10 cellular contexts compared by ENCODE assay signal in the genomic region with DNA sequence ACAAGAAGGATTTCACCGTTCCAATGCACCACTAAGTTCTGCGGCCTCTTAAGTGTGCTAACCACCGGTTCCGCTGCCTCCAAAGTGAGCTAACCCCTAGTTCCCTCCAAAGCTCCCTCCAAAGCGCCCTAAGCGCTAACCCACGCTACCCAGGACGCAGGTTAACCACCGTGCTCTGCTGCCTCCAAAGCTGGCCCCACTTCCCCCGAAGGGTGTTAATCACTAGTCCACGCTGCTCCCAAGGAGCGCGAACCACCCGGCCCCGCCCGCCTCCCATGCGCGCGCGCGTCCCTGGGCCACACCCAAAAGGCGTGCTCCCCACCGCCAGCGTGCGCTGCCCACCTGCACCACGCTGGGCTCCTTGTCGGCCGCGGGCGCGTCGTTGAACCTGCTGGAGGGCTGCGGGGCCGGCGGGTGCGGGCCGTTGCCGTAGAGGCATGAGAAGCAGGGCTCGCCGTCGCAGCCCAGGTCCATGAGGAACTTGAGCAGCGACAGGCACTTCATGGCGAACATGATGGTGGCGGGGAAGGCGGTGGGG. TPM values are rescaled to one million over a fixed set of nuclear protein-coding genes. Genes with fewer than 3 reads are reported as not detected.
DNase-seq lines count a peak whose midpoint lies in the region; ATAC-seq, FAIRE-seq and TF ChIP-seq lines count a peak whose summit lies in the region.
"Had no signal": no experiment of that assay in that cellular context is flagged by ENCODE, and none has a peak within 500 bp of the region (broad histone marks: within the 10 kb centered on the region; RNA-seq: fewer than 3 reads in every experiment).

No MANE protein-coding gene starts in this region.

- POLR2A ChIA-PET in CD8-positive, alpha-beta memory T cell (lab: Charles Lee) = interaction anchor here (1.5 to 3.3 kb wide), 5 partner anchors 25 to 66 kb away, joined by 4 to 21 read pairs (median 8); no protein-coding TSS in a partner anchor
- POLR2A ChIA-PET in endothelial cell of umbilical vein (lab: Charles Lee) = no interaction called here

- H3K79me2 ChIP-seq in endothelial cell of umbilical vein (ENCODE audit: control insufficient read depth, insufficient read depth, low read length) = no peaks in the 10 kb centered on the region
- no peaks in the 10 kb centered on the region for H3K79me2 ChIP-seq in osteoblast (ENCODE audit: insufficient read depth, low read length)

- H3K27ac Mint-ChIP-seq in CD8-positive, alpha-beta memory T cell = no peak overlapping the region

- H2AFZ ChIP-seq in endothelial cell of umbilical vein (ENCODE audit: low read depth, low read length) (peak overlapping the region; percentile 78), osteoblast (ENCODE audit: low read length) (no peak overlapping the region)

- H3K4me1 Mint-ChIP-seq in CD8-positive, alpha-beta memory T cell = peaks cover 5 to 21% (median 6%) of the 10 kb centered on the region in 3 donors

- no peaks in the 10 kb centered on the region for H3K27me3 ChIP-seq in CD8-positive, alpha-beta memory T cell (ENCODE audit: insufficient read depth, low read length, poor library complexity, severe bottlenecking)
- H3K27me3 ChIP-seq in endothelial cell of umbilical vein (ENCODE audit: control insufficient read depth in 2 of 2, insufficient read depth in 2 of 2, low read length in 2 of 2) (peaks cover 0 to 3% of the 10 kb centered on the region in 2 experiments), osteoblast (ENCODE audit: insufficient read depth, low read length) (peaks cover 35% of the 10 kb centered on the region), transverse colon (peaks cover 10% of the 10 kb centered on the region), BE2C (no peaks in the 10 kb centered on the region)
- H3K27me3 ChIP-seq: ovary had no signal

- peaks cover 0 to 68% (median 11%) of the 10 kb centered on the region in 3 donors for H3K36me3 Mint-ChIP-seq in CD8-positive, alpha-beta memory T cell

- TF ChIP-seq CTCF in endothelial cell of umbilical vein (IDR thresholded peaks at IDR 0.05; ENCODE audit: extremely low read depth in 1 of 2, insufficient read depth in 1 of 2, low read depth in 1 of 2, low read length in 2 of 2) (no peak), osteoblast (IDR thresholded peaks at IDR 0.05; ENCODE audit: extremely low read depth, low read depth, low read length) (no peak), transverse colon (IDR thresholded peaks at IDR 0.05) (no peak), BE2C (IDR thresholded peaks at IDR 0.05; ENCODE audit: low read depth, low read length) (no peak)

- dilution Hi-C loops in endothelial cell of umbilical vein (cut with MboI; ENCODE audit: extremely low pct_ligation_motif_present, low sequenced_read_pairs) = no loop called here

- DNase-seq in CD8-positive, alpha-beta memory T cell = no peak
- DNase-seq in MV-4-11 (lab: John Stamatoyannopoulos, UW) (peak; percentile 27), endothelial cell of umbilical vein (ENCODE audit: low read depth, low spot score) (no peak), osteoblast (ENCODE audit: insufficient read length, low spot score, missing footprints) (peak; percentile 58), transverse colon (no peak), BE2C (no peak), T1000 (lab: John Stamatoyannopoulos, UW) (no peak)

- no peak for FAIRE-seq in endothelial cell of umbilical vein (lab: Jason Lieb, UNC)

- H3K4me3 ChIP-seq in CD8-positive, alpha-beta memory T cell (ENCODE audit: low read length) = no peak overlapping the region
- no peak overlapping the region for H3K4me3 ChIP-seq in endothelial cell of umbilical vein (replicated peaks in 1 of 3; ENCODE audit: insufficient read depth in 1 of 3, low read depth in 1 of 3, low read length in 3 of 3)
- no peak overlapping the region for H3K4me3 ChIP-seq in osteoblast (ENCODE audit: insufficient read depth, low read length)
- peak overlapping the region in 2 of 4 donors; percentile 23 to 37 for H3K4me3 ChIP-seq in transverse colon
- H3K4me3 ChIP-seq in BE2C (ENCODE audit: low read depth, low read length) = no peak overlapping the region

- in situ Hi-C loops in transverse colon (cut with MboI; ENCODE audit: low pct_ligation_motif_present in 1 of 4, low pct_unique_long_range_greater_than_20kb in 1 of 4, low sequenced_read_pairs in 3 of 4) = loop anchor here in 1 of 4 donors (5.0 kb wide), 1 partner anchor 63 kb away; no protein-coding TSS in a partner anchor

- H3K9me1 ChIP-seq in endothelial cell of umbilical vein (replicated peaks; ENCODE audit: control insufficient read depth, extremely low read depth, insufficient read depth, low read length) = no peaks in the 10 kb centered on the region

- H3K9me3 Mint-ChIP-seq in CD8-positive, alpha-beta memory T cell = no peaks in the 10 kb centered on the region

- H3K4me2 ChIP-seq in endothelial cell of umbilical vein (ENCODE audit: insufficient read depth, low read length) = no peak overlapping the region
- no peak overlapping the region for H3K4me2 ChIP-seq in osteoblast (ENCODE audit: insufficient read depth, low read length)

- BruUV-seq in endothelial cell of umbilical vein (replicated peaks; lab: Mats Ljungman, UMichigan) = no TSS peak

- CTCF ChIA-PET in CD8-positive, alpha-beta memory T cell (lab: Charles Lee) = interaction anchor here (1.2 to 21.3 kb wide), 17 partner anchors 12 to 733 kb away, joined by 3 to 945 read pairs (median 18); a partner anchor contains a TSS
- CTCF ChIA-PET in endothelial cell of umbilical vein (lab: Charles Lee) = interaction anchor here (1.2 to 10.0 kb wide), 9 partner anchors 7 to 198 kb away, joined by 3 to 368 read pairs (median 19); a partner anchor contains a TSS

- no peak overlapping the region for H3K9ac ChIP-seq in endothelial cell of umbilical vein (replicated peaks; ENCODE audit: extremely low read depth, insufficient read depth, low read length)

- H3K4me1 ChIP-seq in CD8-positive, alpha-beta memory T cell (ENCODE audit: insufficient read depth, low read length) = no peaks in the 10 kb centered on the region
- H3K4me1 ChIP-seq in endothelial cell of umbilical vein (ENCODE audit: control insufficient read depth, extremely low read depth, insufficient read depth, low read length) (no peaks in the 10 kb centered on the region), osteoblast (ENCODE audit: insufficient read depth, low read length) (peaks cover 6% of the 10 kb centered on the region), transverse colon (peaks cover 0 to 9% (median 4%) of the 10 kb centered on the region in 4 donors), BE2C (no peaks in the 10 kb centered on the region)

- no peaks in the 10 kb centered on the region for H3K36me3 ChIP-seq in CD8-positive, alpha-beta memory T cell (ENCODE audit: insufficient read depth, low read length)
- H3K36me3 ChIP-seq in endothelial cell of umbilical vein (ENCODE audit: control insufficient read depth in 2 of 2, extremely low read depth in 1 of 2, insufficient read depth in 2 of 2, low read length in 2 of 2) (no peaks in the 10 kb centered on the region), osteoblast (ENCODE audit: insufficient read depth, low read length) (no peaks in the 10 kb centered on the region), transverse colon (no peaks in the 10 kb centered on the region), BE2C (no peaks in the 10 kb centered on the region)
- H3K36me3 ChIP-seq: ovary had no signal

- H4K20me1 ChIP-seq in endothelial cell of umbilical vein (replicated peaks; ENCODE audit: control insufficient read depth, extremely low read depth, insufficient read depth, low read length) = no peaks in the 10 kb centered on the region
- H4K20me1 ChIP-seq in osteoblast (ENCODE audit: insufficient read depth, low read length) = no peaks in the 10 kb centered on the region

- TF ChIP-seq POLR2A in endothelial cell of umbilical vein (IDR thresholded peaks at IDR 0.05; ENCODE audit: low read depth, low read length) (no peak), transverse colon (IDR thresholded peaks at IDR 0.05) (no peak)

- 67% methylated on average over 45 of the region's 45 CpGs; no CpG with 5 or more reads in 1 of the 2 donors for WGBS in transverse colon (ENCODE audit: low coverage in 1 of 2), 2 donors

- no peak for ATAC-seq in GM21825 (IDR thresholded peaks at IDR 0.05; ENCODE audit: unreplicated experiment)

- intact Hi-C loops in endothelial cell of umbilical vein (cut with micrococcal nuclease) (loop anchor here (1.0 kb wide), 3 partner anchors 62 to 241 kb away; no protein-coding TSS in a partner anchor), transverse colon (cut with DNase I; ENCODE audit: low total_unique reads) (loop anchor here (2.0 kb wide), 1 partner anchor 62 kb away; no protein-coding TSS in a partner anchor)

- H3K27me3 Mint-ChIP-seq in CD8-positive, alpha-beta memory T cell = peaks cover 0 to 5% of the 10 kb centered on the region in 2 donors

- H3K27ac ChIP-seq in CD8-positive, alpha-beta memory T cell (ENCODE audit: low read depth, low read length) = no peak overlapping the region
- H3K27ac ChIP-seq in endothelial cell of umbilical vein (ENCODE audit: insufficient read depth, low read depth, low read length) = no peak overlapping the region
- H3K27ac ChIP-seq in osteoblast (ENCODE audit: low read depth, low read length) = no peak overlapping the region
- H3K27ac ChIP-seq in transverse colon = peak overlapping the region in 1 of 4 donors; percentile 78
- H3K27ac ChIP-seq: ovary had no signal

- H3K9me3 ChIP-seq in CD8-positive, alpha-beta memory T cell (ENCODE audit: low read length) = no peaks in the 10 kb centered on the region
- H3K9me3 ChIP-seq in endothelial cell of umbilical vein (replicated peaks; ENCODE audit: control insufficient read depth, insufficient read depth, low read length) (no peaks in the 10 kb centered on the region), osteoblast (ENCODE audit: low read depth, low read length) (no peaks in the 10 kb centered on the region), transverse colon (no peaks in the 10 kb centered on the region), BE2C (no peaks in the 10 kb centered on the region)

- no peak for TF ChIP-seq EP300 in transverse colon (IDR thresholded peaks at IDR 0.05; ENCODE audit: low read depth)

- H3K4me3 Mint-ChIP-seq in CD8-positive, alpha-beta memory T cell = peak overlapping the region; percentile 37 to 87 (median 56)

RNA-seq across cellular contexts. Expression of a gene that starts 11.7 kb away (rescaled TPM):
- not detected for total RNA-seq in CD8-positive, alpha-beta memory T cell
- polyA plus RNA-seq in CD8-positive, alpha-beta memory T cell = not detected
- total RNA-seq in endothelial cell of umbilical vein (not detected in 2 replicates), osteoblast (not detected in 2 replicates), transverse colon (not detected)
- polyA plus RNA-seq in endothelial cell of umbilical vein = not detected in 2 replicates
- not detected in 2 replicates for polyA plus RNA-seq in endothelial cell of umbilical vein (2011; cell fraction: cytosol; rRNA removed)
- not detected in 2 replicates for polyA plus RNA-seq in endothelial cell of umbilical vein (2011; cell fraction: nucleus; rRNA removed)
- not detected in 2 replicates for polyA plus RNA-seq in endothelial cell of umbilical vein (2012)
- polyA minus RNA-seq in endothelial cell of umbilical vein = not detected in 2 replicates
- not detected for polyA minus RNA-seq in endothelial cell of umbilical vein (2011; cell fraction: cytosol; rRNA and poly(A)+ RNA removed)
- not detected in 2 replicates for polyA minus RNA-seq in endothelial cell of umbilical vein (2011; cell fraction: nucleus; rRNA and poly(A)+ RNA removed)
- polyA plus RNA-seq in BE2C (2012; ENCODE audit: insufficient read depth, insufficient read length, low read depth) = not detected
- total RNA-seq: G401 had no signal
- polyA plus RNA-seq: ovary had no signal

RNA-seq across cellular contexts. Expression of a gene that starts 37.5 kb away (rescaled TPM):
- 10 to 100 TPM; 93.5 to 98.0 TPM for total RNA-seq in CD8-positive, alpha-beta memory T cell
- 4.8 TPM for polyA plus RNA-seq in CD8-positive, alpha-beta memory T cell
- total RNA-seq in endothelial cell of umbilical vein (not detected in 2 replicates), osteoblast (0.88 and 1.1 TPM in 2 replicates), transverse colon (10 to 100 TPM; 22.1 to 35.8 (median 27.9) TPM)
- not detected in 2 replicates for polyA plus RNA-seq in endothelial cell of umbilical vein
- not detected in 2 replicates for polyA plus RNA-seq in endothelial cell of umbilical vein (2011; cell fraction: cytosol; rRNA removed)
- not detected in 2 replicates for polyA plus RNA-seq in endothelial cell of umbilical vein (2011; cell fraction: nucleus; rRNA removed)
- polyA plus RNA-seq in endothelial cell of umbilical vein (2012) = not detected in 2 replicates
- not detected in 2 replicates for polyA minus RNA-seq in endothelial cell of umbilical vein
- polyA minus RNA-seq in endothelial cell of umbilical vein (2011; cell fraction: cytosol; rRNA and poly(A)+ RNA removed) = not detected
- not detected in 2 replicates for polyA minus RNA-seq in endothelial cell of umbilical vein (2011; cell fraction: nucleus; rRNA and poly(A)+ RNA removed)
- polyA plus RNA-seq in BE2C (2012; ENCODE audit: insufficient read depth, insufficient read length, low read depth) = not detected

RNA-seq across cellular contexts. Expression of a gene that starts 58.3 kb away (rescaled TPM):
- total RNA-seq in CD8-positive, alpha-beta memory T cell = not detected
- not detected for polyA plus RNA-seq in CD8-positive, alpha-beta memory T cell
- total RNA-seq in endothelial cell of umbilical vein (not detected in 2 replicates), osteoblast (not detected in 2 replicates), transverse colon (not detected)
- not detected in 2 replicates for polyA plus RNA-seq in endothelial cell of umbilical vein
- polyA plus RNA-seq in endothelial cell of umbilical vein (2011; cell fraction: cytosol; rRNA removed) = not detected in 2 replicates
- not detected in 2 replicates for polyA plus RNA-seq in endothelial cell of umbilical vein (2011; cell fraction: nucleus; rRNA removed)
- not detected in 2 replicates for polyA plus RNA-seq in endothelial cell of umbilical vein (2012)
- not detected in 2 replicates for polyA minus RNA-seq in endothelial cell of umbilical vein
- polyA minus RNA-seq in endothelial cell of umbilical vein (2011; cell fraction: cytosol; rRNA and poly(A)+ RNA removed) = not detected
- polyA minus RNA-seq in endothelial cell of umbilical vein (2011; cell fraction: nucleus; rRNA and poly(A)+ RNA removed) = not detected in 2 replicates
- polyA plus RNA-seq in BE2C (2012; ENCODE audit: insufficient read depth, insufficient read length, low read depth) = not detected
- total RNA-seq: G401, ovary had no signal
- polyA plus RNA-seq: ovary had no signal

Comparison
In these comparisons a context has a peak if more than half of its experiments do, and no peak if none do; other contexts are left out.
1. DNase-seq: peak in MV-4-11 (single experiment) and osteoblast (single experiment); none in CD8-positive, alpha-beta memory T cell (0 of 5), endothelial cell of umbilical vein (single experiment), transverse colon (single experiment), BE2C (single experiment) and T1000 (single experiment).
2. RNA of a gene that starts 37.5 kb away (total RNA-seq): 93.5 to 98.0 TPM in CD8-positive, alpha-beta memory T cell and 22.1 to 35.8 TPM in transverse colon; 0.88 to 1.1 TPM in osteoblast and not detected in endothelial cell of umbilical vein; every median in the first group is over 10 times any median in the second.